ENCODE assay signal across 18 cellular contexts in genomic region chr2:19888831-19889230, GRCh38.
"Had no signal": no experiment of that assay in that cellular context is flagged by ENCODE, and none has a peak within 500 bp of the region (broad histone marks: within the 10 kb centered on the region; RNA-seq: fewer than 3 reads in every experiment).

No MANE protein-coding gene starts in this region.

- H3K4me1 ChIP-seq: upper lobe of right lung had no signal

- H3K9me3 Mint-ChIP-seq: activated CD4-positive, alpha-beta memory T cell treated with anti-CD3 and anti-CD28 coated beads, Interleukin-2, amount 10 ng/mL, durations not matched to agents 7 days and 5 days; activated naive CD4-positive, alpha-beta T cell treated with anti-CD3 and anti-CD28 coated beads, Interleukin-2, amount 50 U/mL, for 24 hours; activated T-cell treated with anti-CD3 and anti-CD28 coated beads, Interleukin-2, amount 50 U/mL, for 72 hours; endodermal cell; nephron had no signal

- H3K9me3 ChIP-seq: adrenal gland, spleen, upper lobe of right lung had no signal

- H3K27ac Mint-ChIP-seq: activated B cell treated with CpG ODN at 0.5 μM for 24 hours; activated CD4-positive, alpha-beta memory T cell treated with anti-CD3 and anti-CD28 coated beads, Interleukin-2, amount 10 ng/mL, durations not matched to agents 7 days and 5 days; activated naive CD4-positive, alpha-beta T cell treated with anti-CD3 and anti-CD28 coated beads, Interleukin-2, amount 50 U/mL, for 24 hours; activated T-cell treated with anti-CD3 and anti-CD28 coated beads, Interleukin-2, amount 50 U/mL, for 72 hours; endodermal cell; nephron; stimulated activated memory B cell treated with anti-CD40 and anti-IgM and Interleukin-4, amounts not matched to agents 10 μg/mL and 1 μg/mL and 100 μg/mL, for 72 hours had no signal

- H3K36me3 ChIP-seq: adrenal gland, spleen, upper lobe of right lung had no signal

- H3K27me3 ChIP-seq: adrenal gland, dorsolateral prefrontal cortex, hepatocyte, spleen, upper lobe of right lung had no signal

- H2AFZ ChIP-seq: hepatocyte had no signal

- DNase-seq: activated B cell treated with CpG ODN at 0.5 μM for 24 hours; activated CD4-positive, alpha-beta memory T cell treated with anti-CD3 and anti-CD28 coated beads, Interleukin-2, amount 10 ng/mL, durations not matched to agents 7 days and 5 days; activated CD4-positive, alpha-beta T cell treated with anti-CD3 and anti-CD28 coated beads for 48 hours; activated gamma-delta T cell; activated T-cell treated with anti-CD3 and anti-CD28 coated beads, Interleukin-2, amount 50 U/mL, for 72 hours; adrenal gland; dorsolateral prefrontal cortex; endodermal cell; foreskin fibroblast; midbrain; spleen; stimulated activated CD4-positive, alpha-beta T cell treated with anti-CD3 and anti-CD28 coated beads, Interleukin-4, amount 100 ng/mL, for 4 hours; upper lobe of right lung had no signal

- H3K27me3 Mint-ChIP-seq: activated B cell treated with CpG ODN at 0.5 μM for 24 hours; activated CD4-positive, alpha-beta memory T cell treated with anti-CD3 and anti-CD28 coated beads, Interleukin-2, amount 10 ng/mL, durations not matched to agents 7 days and 5 days; activated naive CD4-positive, alpha-beta T cell treated with anti-CD3 and anti-CD28 coated beads, Interleukin-2, amount 50 U/mL, for 24 hours; stimulated activated memory B cell treated with anti-CD40 and anti-IgM and Interleukin-4, amounts not matched to agents 10 μg/mL and 1 μg/mL and 100 μg/mL, for 72 hours had no signal

- ATAC-seq: stimulated activated memory B cell treated with anti-CD40 and anti-IgM and Interleukin-4, amounts not matched to agents 10 μg/mL and 1 μg/mL and 100 μg/mL, for 72 hours; upper lobe of right lung had no signal

- H3K4me3 Mint-ChIP-seq: activated B cell treated with CpG ODN at 0.5 μM for 24 hours; activated CD4-positive, alpha-beta memory T cell treated with anti-CD3 and anti-CD28 coated beads, Interleukin-2, amount 10 ng/mL, durations not matched to agents 7 days and 5 days; activated naive CD4-positive, alpha-beta T cell treated with anti-CD3 and anti-CD28 coated beads, Interleukin-2, amount 50 U/mL, for 24 hours; activated T-cell treated with anti-CD3 and anti-CD28 coated beads, Interleukin-2, amount 50 U/mL, for 72 hours; endodermal cell; nephron; stimulated activated memory B cell treated with anti-CD40 and anti-IgM and Interleukin-4, amounts not matched to agents 10 μg/mL and 1 μg/mL and 100 μg/mL, for 72 hours had no signal

- H3K4me2 ChIP-seq: hepatocyte had no signal

- H3K27ac ChIP-seq: adrenal gland, epithelial cell of prostate, hepatocyte, spleen, upper lobe of right lung had no signal

- H3K4me3 ChIP-seq: adrenal gland, dorsolateral prefrontal cortex, hepatocyte, spleen, upper lobe of right lung had no signal
